20 cellular contexts compared by ENCODE assay signal in the genomic region with DNA sequence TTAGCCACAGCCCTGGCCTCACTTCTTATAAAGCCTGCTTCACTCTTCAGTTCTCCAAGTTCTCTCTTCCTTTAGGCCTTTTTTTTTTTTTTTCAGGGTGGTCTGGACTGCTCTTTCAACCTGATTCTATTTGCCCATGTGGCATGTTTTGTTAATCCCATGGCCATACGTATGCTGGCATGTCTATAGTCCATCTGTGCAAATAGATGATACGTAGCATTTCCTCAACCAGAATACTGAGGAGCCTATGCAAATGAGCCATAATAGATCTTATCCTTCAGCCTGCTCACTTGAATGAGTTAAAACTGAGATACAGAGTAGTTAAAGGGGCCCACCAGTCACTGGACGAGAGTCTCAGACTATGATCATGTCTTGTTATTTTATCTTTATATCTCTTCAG.
DNase-seq lines count a peak whose midpoint lies in the region; ATAC-seq, FAIRE-seq and TF ChIP-seq lines count a peak whose summit lies in the region.
"Had no signal": no experiment of that assay in that cellular context is flagged by ENCODE, and none has a peak within 500 bp of the region (broad histone marks: within the 10 kb centered on the region; RNA-seq: fewer than 3 reads in every experiment).

No MANE protein-coding gene starts in this region.

- no peaks in the 10 kb centered on the region for H3K27me3 ChIP-seq in CD4-positive, CD25-positive, alpha-beta regulatory T cell (ENCODE audit: control insufficient read depth, insufficient read depth, low read length)
- H3K27me3 ChIP-seq in SU-DHL-6 (ENCODE audit: low read length) (no peaks in the 10 kb centered on the region), heart left ventricle (no peaks in the 10 kb centered on the region)
- H3K27me3 ChIP-seq: gastroesophageal sphincter, neural progenitor cell, right atrium auricular region, testis had no signal

- intact Hi-C loops in heart left ventricle (cut with DNase I): loop anchor here in 3 of 10 donors (2.0 to 10.0 kb wide), 3 partner anchors 266 to 470 kb away; partner anchors contain the start of gene CXCR4 (in 1 of the 3)

- 91 to 97% (median 93%) methylated on average over 3 of the region's 3 CpGs for WGBS in heart left ventricle, 4 donors

- peaks cover 57% of the 10 kb centered on the region for H3F3A ChIP-seq in SU-DHL-6 (ENCODE audit: insufficient read depth)

- H3K4me1 ChIP-seq in CD4-positive, CD25-positive, alpha-beta regulatory T cell (ENCODE audit: control insufficient read depth, insufficient read depth, low read length, poor library complexity, severe bottlenecking): peaks cover 42% of the 10 kb centered on the region
- H3K4me1 ChIP-seq in heart left ventricle: peaks cover 0 to 19% (median 0%) of the 10 kb centered on the region in 12 donors
- H3K4me1 ChIP-seq: HAP-1, neural progenitor cell, right atrium auricular region, testis had no signal

- FAIRE-seq in GM12891 (lab: Jason Lieb, UNC): peak; percentile 56
- FAIRE-seq: astrocyte, G401.6 had no signal

- TF ChIP-seq CTCF in SU-DHL-6 (IDR thresholded peaks at IDR 0.05; ENCODE audit: insufficient read depth, low read length, poor library complexity, severe bottlenecking) (no peak), heart left ventricle (IDR thresholded peaks at IDR 0.05) (no peak)

- H2AFZ ChIP-seq in SU-DHL-6 (ENCODE audit: low read depth, low read length, severe bottlenecking): no peak overlapping the region
- H2AFZ ChIP-seq: neural progenitor cell had no signal

- peak overlapping the region; percentile 48 to 73 (median 60) for H3K4me3 Mint-ChIP-seq in CD4-positive, CD25-positive, alpha-beta regulatory T cell
- no peak overlapping the region for H3K4me3 Mint-ChIP-seq in effector memory CD8-positive, alpha-beta T cell
- H3K4me3 Mint-ChIP-seq: neural progenitor cell, WTC11 had no signal

- no peaks in the 10 kb centered on the region for H3K9me3 Mint-ChIP-seq in CD4-positive, CD25-positive, alpha-beta regulatory T cell
- H3K9me3 Mint-ChIP-seq in effector memory CD8-positive, alpha-beta T cell: no peaks in the 10 kb centered on the region
- H3K9me3 Mint-ChIP-seq: neural progenitor cell, WTC11 had no signal

- H3K4me3 ChIP-seq in CD4-positive, CD25-positive, alpha-beta regulatory T cell (ENCODE audit: low read depth, low read length): peak overlapping the region; percentile 34
- peak overlapping the region; percentile 20 for H3K4me3 ChIP-seq in SU-DHL-6 (ENCODE audit: insufficient read depth, low read length, poor library complexity, severe bottlenecking)
- H3K4me3 ChIP-seq in heart left ventricle: no peak overlapping the region
- H3K4me3 ChIP-seq: coronary artery, gastroesophageal sphincter, HAP-1, neural progenitor cell, right atrium auricular region, testis had no signal

- peak overlapping the region; percentile 74 for H3K27ac ChIP-seq in CD4-positive, CD25-positive, alpha-beta regulatory T cell (ENCODE audit: insufficient read depth, low read length, poor library complexity, severe bottlenecking)
- H3K27ac ChIP-seq in SU-DHL-6 (ENCODE audit: low read depth, low read length): peak overlapping the region; percentile 99
- no peak overlapping the region for H3K27ac ChIP-seq in heart left ventricle
- H3K27ac ChIP-seq: coronary artery, epithelial cell of prostate, gastroesophageal sphincter, neural progenitor cell, right atrium auricular region, testis had no signal

- H3K36me3 ChIP-seq in CD4-positive, CD25-positive, alpha-beta regulatory T cell (ENCODE audit: control insufficient read depth, insufficient read depth, low read length): no peaks in the 10 kb centered on the region
- H3K36me3 ChIP-seq in SU-DHL-6 (ENCODE audit: low read length) (no peaks in the 10 kb centered on the region), heart left ventricle (no peaks in the 10 kb centered on the region)
- H3K36me3 ChIP-seq: gastroesophageal sphincter, HAP-1, neural progenitor cell, right atrium auricular region had no signal

- no peaks in the 10 kb centered on the region for H3K79me2 ChIP-seq in SU-DHL-6 (ENCODE audit: insufficient read depth, low read length)

- ATAC-seq in CD4-positive, CD25-positive, alpha-beta regulatory T cell (ENCODE audit: low read depth in 2 of 2): no peak
- no peak for ATAC-seq in effector memory CD8-positive, alpha-beta T cell (replicated peaks)
- no peak for ATAC-seq in HG03108 (IDR thresholded peaks at IDR 0.05; ENCODE audit: unreplicated experiment)
- ATAC-seq in heart left ventricle: no peak
- ATAC-seq: gastroesophageal sphincter, WTC11 had no signal

- H3K27me3 Mint-ChIP-seq in CD4-positive, CD25-positive, alpha-beta regulatory T cell: no peaks in the 10 kb centered on the region
- H3K27me3 Mint-ChIP-seq in effector memory CD8-positive, alpha-beta T cell: no peaks in the 10 kb centered on the region

- H3K36me3 Mint-ChIP-seq in CD4-positive, CD25-positive, alpha-beta regulatory T cell: no peaks in the 10 kb centered on the region
- H3K36me3 Mint-ChIP-seq in effector memory CD8-positive, alpha-beta T cell (ENCODE audit: insufficient read depth): peaks cover 11% of the 10 kb centered on the region
- H3K36me3 Mint-ChIP-seq: neural progenitor cell, WTC11 had no signal

- no peaks in the 10 kb centered on the region for H3K9me3 ChIP-seq in CD4-positive, CD25-positive, alpha-beta regulatory T cell (ENCODE audit: control insufficient read depth in 2 of 2, low read length in 2 of 2)
- H3K9me3 ChIP-seq in SU-DHL-6 (ENCODE audit: insufficient read depth, low read length): no peaks in the 10 kb centered on the region
- H3K9me3 ChIP-seq in heart left ventricle: no peaks in the 10 kb centered on the region
- H3K9me3 ChIP-seq: gastroesophageal sphincter, HAP-1, right atrium auricular region, testis had no signal

- H3K9me2 ChIP-seq in SU-DHL-6 (replicated peaks; ENCODE audit: insufficient read depth, low read length): no peaks in the 10 kb centered on the region

- TF ChIP-seq POLR2A in GM12891 (IDR thresholded peaks at IDR 0.05; ENCODE audit: low read depth, low read length) (no peak), heart left ventricle (IDR thresholded peaks at IDR 0.05) (no peak)

- peaks cover 5 to 47% (median 39%) of the 10 kb centered on the region in 4 donors for H3K4me1 Mint-ChIP-seq in CD4-positive, CD25-positive, alpha-beta regulatory T cell
- peaks cover 21 to 33% of the 10 kb centered on the region in 2 donors for H3K4me1 Mint-ChIP-seq in effector memory CD8-positive, alpha-beta T cell (ENCODE audit: low read depth in 2 of 2)

- no peak for DNase-seq in CD4-positive, CD25-positive, alpha-beta regulatory T cell
- DNase-seq in GM12891 (ENCODE audit: insufficient read length, low spot score) (no peak), heart left ventricle (no peak), germinal center (ENCODE audit: low spot score) (no peak)
- no peak for DNase-seq in effector memory CD8-positive, alpha-beta T cell
- DNase-seq in central memory CD4-positive, alpha-beta T cell: no peak
- DNase-seq: mammary epithelial cell, NCI-H2029 treated with DMSO at 0.1 percent for 48 hours, testis had no signal

- peak overlapping the region; percentile 70 for H3K9ac ChIP-seq in SU-DHL-6 (ENCODE audit: low read length)
- H3K9ac ChIP-seq: neural progenitor cell had no signal

- H4K20me1 ChIP-seq in SU-DHL-6 (ENCODE audit: low read depth, low read length): no peaks in the 10 kb centered on the region

- peak overlapping the region; percentile 90 to 98 (median 95) for H3K27ac Mint-ChIP-seq in CD4-positive, CD25-positive, alpha-beta regulatory T cell
- H3K27ac Mint-ChIP-seq in effector memory CD8-positive, alpha-beta T cell: peak overlapping the region; percentile 87 to 90
- H3K27ac Mint-ChIP-seq: neural progenitor cell, WTC11 had no signal

- peak overlapping the region; percentile 74 for H3K4me2 ChIP-seq in SU-DHL-6 (ENCODE audit: low read depth, low read length, poor library complexity, severe bottlenecking)
- H3K4me2 ChIP-seq: neural progenitor cell had no signal

TF ChIP-seq in GM12891, 5 proteins besides CTCF, POLR2A, EP300 and RAD21:
- TF ChIP-seq TAF1 (IDR thresholded peaks at IDR 0.05; ENCODE audit: low read depth, low read length) (no peak), PAX5 (IDR thresholded peaks at IDR 0.05; ENCODE audit: insufficient read depth, low read length, severe bottlenecking) (no peak), POLR2AphosphoS5 (IDR thresholded peaks at IDR 0.05; ENCODE audit: low read depth, low read length) (no peak), POU2F2 (IDR thresholded peaks at IDR 0.05; ENCODE audit: low read depth, low read length) (no peak), SPI1 (IDR thresholded peaks at IDR 0.05; ENCODE audit: low read depth, low read length) (no peak)

Comparison
In these comparisons a context has a peak if more than half of its experiments do, and no peak if none do; other contexts are left out.
1. H3K27ac ChIP-seq: peak in CD4-positive, CD25-positive, alpha-beta regulatory T cell (single experiment) and SU-DHL-6 (single experiment); none in heart left ventricle (0 of 12).
2. H3K4me3 ChIP-seq: peak in CD4-positive, CD25-positive, alpha-beta regulatory T cell (single experiment) and SU-DHL-6 (single experiment); none in heart left ventricle (0 of 12).
3. H3K4me3 Mint-ChIP-seq: peak in CD4-positive, CD25-positive, alpha-beta regulatory T cell (4 of 4); none in effector memory CD8-positive, alpha-beta T cell (0 of 2).